9 cellular contexts compared by ENCODE assay signal in the genomic region with DNA sequence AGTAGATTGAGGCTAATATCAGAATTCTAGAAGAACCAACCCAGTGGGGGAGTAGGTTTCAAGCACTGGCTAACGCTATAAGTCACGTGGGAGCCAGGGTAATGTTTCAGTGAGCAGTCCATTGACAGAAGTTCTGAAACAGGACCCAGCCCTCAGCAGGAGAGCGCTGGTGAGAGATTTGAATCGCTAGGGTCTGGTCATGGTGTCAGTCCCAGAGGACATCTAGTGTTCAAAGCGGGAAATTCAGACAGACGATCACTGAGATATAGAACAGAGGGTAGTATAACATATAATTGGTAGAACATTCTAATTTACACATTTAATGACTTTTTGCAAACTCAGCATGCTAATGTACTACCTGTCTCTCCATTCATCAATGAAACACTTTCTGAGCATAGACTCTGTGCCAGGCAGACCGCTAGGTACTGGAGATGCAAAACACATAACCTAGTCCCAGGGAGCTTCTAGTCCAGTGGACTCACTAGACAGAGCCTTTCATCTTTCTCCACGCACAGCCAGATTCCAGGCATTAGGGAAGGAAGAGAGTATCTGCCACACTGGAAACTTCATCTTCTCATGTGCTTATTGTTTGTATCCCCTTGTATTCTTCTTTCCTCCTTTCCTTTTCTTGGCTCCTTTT. TPM values are rescaled to one million over a fixed set of nuclear protein-coding genes. Genes with fewer than 3 reads are reported as not detected.
A peak's percentile ranks its signal among the peaks of the same experiment; 100 is the strongest.
DNase-seq lines count a peak whose midpoint lies in the region; ATAC-seq and TF ChIP-seq lines count a peak whose summit lies in the region.
"Had no signal": no experiment of that assay in that cellular context is flagged by ENCODE, and none has a peak within 500 bp of the region (broad histone marks: within the 10 kb centered on the region; RNA-seq: fewer than 3 reads in every experiment).

No MANE protein-coding gene starts in this region.

- DNase-seq in AML-193 (lab: John Stamatoyannopoulos, UW) (peak; percentile 79 to 84), NCI-H2196 (lab: John Stamatoyannopoulos, UW; ENCODE audit: unreplicated experiment) (peak; percentile 25), epithelial cell of proximal tubule (ENCODE audit: low read depth) (peak; percentile 48), myocyte (ENCODE audit: low read depth) (peak; percentile 58), uterus (peak; percentile 18 to 27)
- peak; percentile 14 to 22 for DNase-seq in activated CD4-positive, alpha-beta T cell treated with anti-CD3 and anti-CD28 coated beads for 4 hours

- H3K4me1 ChIP-seq in uterus: no peaks in the 10 kb centered on the region

- no peak for TF ChIP-seq POLR2A in uterus (IDR thresholded peaks at IDR 0.05)

- H3K36me3 ChIP-seq in uterus: no peaks in the 10 kb centered on the region

- ATAC-seq in GM18519 (IDR thresholded peaks at IDR 0.05; ENCODE audit: low FRiP score, unreplicated experiment) (peak; percentile 86), HG02943 (IDR thresholded peaks at IDR 0.05; ENCODE audit: low read depth, unreplicated experiment) (peak; percentile 87)

- intact Hi-C loops in uterus (cut with DNase I; ENCODE audit: low total_unique reads): no loop called here

- no peaks in the 10 kb centered on the region for H3K27me3 ChIP-seq in uterus

- TF ChIP-seq CTCF in epithelial cell of proximal tubule (conservative IDR thresholded peaks at IDR 0.05; ENCODE audit: low read depth, low read length) (peak; percentile 85), uterus (IDR thresholded peaks at IDR 0.05) (peak; percentile 37 to 64 (median 53))

- H3K9me3 ChIP-seq in uterus: no peaks in the 10 kb centered on the region

- no peak overlapping the region for H3K27ac ChIP-seq in uterus

- no peak overlapping the region for H3K4me3 ChIP-seq in epithelial cell of proximal tubule (ENCODE audit: low read depth, low read length)
- no peak overlapping the region for H3K4me3 ChIP-seq in uterus

RNA-seq across cellular contexts. Expression of gene RNASE3, which starts 35.4 kb away (rescaled TPM):
- total RNA-seq in epithelial cell of proximal tubule (not detected in 2 replicates), myocyte (not detected in 2 replicates), uterus (not detected)
- not detected for polyA plus RNA-seq in myocyte (2012)
- polyA plus RNA-seq: IgD-negative memory B cell had no signal

RNA-seq across cellular contexts. Expression of gene RNASE1, which starts 53.1 kb away (rescaled TPM):
- 0.40 TPM in 1 of 2 replicates, not detected in the other for total RNA-seq in epithelial cell of proximal tubule
- not detected in 2 replicates for total RNA-seq in myocyte
- polyA plus RNA-seq in myocyte (2012): not detected
- 100 to 1,000 TPM; 107 to 299 (median 167) TPM for total RNA-seq in uterus
- polyA plus RNA-seq: IgD-negative memory B cell had no signal

Comparison
In these comparisons a context has a peak if more than half of its experiments do, and no peak if none do; other contexts are left out.
1. DNase-seq: peak in every context shown above with its lines; median percentile 82 in AML-193; 58 in myocyte; 48 in epithelial cell of proximal tubule; 25 in NCI-H2196; 22 in uterus; 18 in activated CD4-positive, alpha-beta T cell treated with anti-CD3 and anti-CD28 coated beads for 4 hours.
2. RNA of gene RNASE1, which starts 53.1 kb away (total RNA-seq): 107 to 299 TPM in uterus; 0.40 TPM in epithelial cell of proximal tubule and not detected in myocyte; every median in the first group is over 10 times any median in the second.